9 cellular contexts compared by ENCODE assay signal in the genomic region with DNA sequence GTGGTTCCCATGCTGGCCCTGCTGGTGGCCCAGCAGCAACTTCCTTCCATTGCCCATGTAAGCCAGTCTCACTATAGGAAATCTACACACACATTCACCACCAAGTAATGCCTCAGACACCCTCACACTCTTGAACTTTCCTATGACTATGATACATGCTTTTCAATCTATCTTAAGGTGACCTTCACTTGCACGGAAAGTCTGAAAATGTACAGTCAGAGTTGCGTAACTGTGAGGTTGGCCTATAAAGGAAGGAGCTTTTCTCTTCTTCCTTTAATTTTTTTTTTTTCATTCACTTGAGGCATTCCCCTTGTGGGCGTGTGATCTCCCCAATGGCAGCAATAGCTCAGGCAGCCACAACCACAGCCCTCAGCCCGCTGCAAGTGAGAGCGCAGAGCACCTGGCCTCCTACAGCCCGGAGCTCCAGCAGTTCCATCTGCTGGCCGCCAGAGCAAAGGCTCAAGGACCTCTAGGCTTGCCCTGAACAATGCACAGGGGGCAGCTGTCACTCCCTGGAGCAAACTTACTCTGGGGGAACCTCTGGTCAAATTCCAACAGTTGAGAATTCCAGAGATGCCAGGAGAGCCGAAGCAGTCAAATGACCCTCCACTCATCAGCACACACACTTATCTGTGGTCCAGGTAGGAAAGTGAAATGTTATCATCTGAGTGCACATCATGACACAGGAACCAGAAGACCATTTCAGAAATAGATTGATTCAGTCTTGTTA.
DNase-seq lines count a peak whose midpoint lies in the region; ATAC-seq and TF ChIP-seq lines count a peak whose summit lies in the region.
"Had no signal": no experiment of that assay in that cellular context is flagged by ENCODE, and none has a peak within 500 bp of the region (broad histone marks: within the 10 kb centered on the region; RNA-seq: fewer than 3 reads in every experiment).

No MANE protein-coding gene starts in this region.

- H3K9me3 ChIP-seq in spleen = peaks cover 0 to under 1% (median 0%) of the 10 kb centered on the region in 8 donors

- peaks cover 12% of the 10 kb centered on the region for H3K9me3 Mint-ChIP-seq in activated naive CD4-positive, alpha-beta T cell treated with anti-CD3 and anti-CD28 coated beads, Interleukin-2, amount 10 ng/mL, durations not matched to agents 7 days and 5 days

- H3K27ac Mint-ChIP-seq in activated naive CD4-positive, alpha-beta T cell treated with anti-CD3 and anti-CD28 coated beads, Interleukin-2, amount 10 ng/mL, durations not matched to agents 7 days and 5 days = no peak overlapping the region

- intact Hi-C loops in spleen (cut with DNase I; ENCODE audit: low total_unique reads) = no loop called here

- no peaks in the 10 kb centered on the region for H3K27me3 ChIP-seq in spleen (replicated peaks in 1 of 7)

- H3K36me3 ChIP-seq in spleen = no peaks in the 10 kb centered on the region

- WGBS in spleen, 5 donors = 33 to 59% (median 48%) methylated on average over 8 of the region's 8 CpGs

- H3K27ac ChIP-seq in spleen = no peak overlapping the region

- H3K4me3 ChIP-seq in spleen = no peak overlapping the region

- TF ChIP-seq POLR2A in spleen (IDR thresholded peaks at IDR 0.05) = no peak

- ATAC-seq in GM18520 (IDR thresholded peaks at IDR 0.05; ENCODE audit: unreplicated experiment) = peak; percentile 87
- ATAC-seq in HG02884 (IDR thresholded peaks at IDR 0.05; ENCODE audit: unreplicated experiment) = peak; percentile 95
- ATAC-seq: Panc1 had no signal

- peaks cover 0 to 22% (median 9%) of the 10 kb centered on the region in 6 donors for H3K4me1 ChIP-seq in spleen

- peak in 10 of 11 experiments; percentile 4 to 47 (median 33) for TF ChIP-seq CTCF in spleen (IDR thresholded peaks at IDR 0.05 in 8 of 11, conservative IDR thresholded peaks at IDR 0.05 in 3 of 11)

- DNase-seq in SIG-M5 treated with dmso at 0.1 percent for 504 hours (lab: John Stamatoyannopoulos, UW; ENCODE audit: unreplicated experiment) (peak; percentile 89), spleen (peak; percentile 85), amniotic stem cell (lab: John Stamatoyannopoulos, UW) (no peak), SHP77 (lab: John Stamatoyannopoulos, UW) (no peak), NCI-H1694 treated with DMSO at 0.1 percent for 48 hours (lab: John Stamatoyannopoulos, UW) (no peak)
- DNase-seq in activated naive CD4-positive, alpha-beta T cell treated with anti-CD3 and anti-CD28 coated beads, Interleukin-2, amount 10 ng/mL, durations not matched to agents 7 days and 5 days = peak; percentile 57

- peaks cover 3% of the 10 kb centered on the region for H3K27me3 Mint-ChIP-seq in activated naive CD4-positive, alpha-beta T cell treated with anti-CD3 and anti-CD28 coated beads, Interleukin-2, amount 10 ng/mL, durations not matched to agents 7 days and 5 days

- peaks cover 15% of the 10 kb centered on the region for H3K4me1 Mint-ChIP-seq in activated naive CD4-positive, alpha-beta T cell treated with anti-CD3 and anti-CD28 coated beads, Interleukin-2, amount 10 ng/mL, durations not matched to agents 7 days and 5 days

- CTCF ChIA-PET in activated naive CD4-positive, alpha-beta T cell treated with anti-CD3 and anti-CD28 coated beads, Interleukin-2, amount 10 ng/mL, durations not matched to agents 7 days and 5 days (lab: Charles Lee) = interaction anchor here (0.7 to 3.1 kb wide), 12 partner anchors 8 to 143 kb away, joined by 3 to 14 read pairs (median 3); a partner anchor contains a TSS

- no peaks in the 10 kb centered on the region for H3K36me3 Mint-ChIP-seq in activated naive CD4-positive, alpha-beta T cell treated with anti-CD3 and anti-CD28 coated beads, Interleukin-2, amount 10 ng/mL, durations not matched to agents 7 days and 5 days

- H3K4me3 Mint-ChIP-seq in activated naive CD4-positive, alpha-beta T cell treated with anti-CD3 and anti-CD28 coated beads, Interleukin-2, amount 10 ng/mL, durations not matched to agents 7 days and 5 days = no peak overlapping the region

Comparison
In these comparisons a context has a peak if more than half of its experiments do, and no peak if none do; other contexts are left out.
1. DNase-seq: peak in SIG-M5 treated with dmso at 0.1 percent for 504 hours (single experiment), activated naive CD4-positive, alpha-beta T cell treated with anti-CD3 and anti-CD28 coated beads, Interleukin-2, amount 10 ng/mL, durations not matched to agents 7 days and 5 days (single experiment) and spleen (single experiment); none in amniotic stem cell (single experiment), SHP77 (0 of 2) and NCI-H1694 treated with DMSO at 0.1 percent for 48 hours (single experiment).